ENCODE assay signal across 1 cellular context in genomic region chr1:38105267-38105666, GRCh38.
TF ChIP-seq lines count a peak whose summit lies in the region.

No MANE protein-coding gene starts in this region.

TF ChIP-seq in K562, 482 proteins besides CTCF, POLR2A, EP300 and RAD21 (continued from another document):
- peak in 1 of 2 experiments; percentile 85; a peak in 1 of 4 replicates for TF ChIP-seq ZNF318 (IDR thresholded peaks at IDR 0.05; ENCODE audit: borderline replicate concordance in 1 of 2, low read depth in 1 of 2)
- no peak for TF ChIP-seq EZH2 (IDR thresholded peaks at IDR 0.05; ENCODE audit: borderline replicate concordance, low read depth, low read length)
- peak; percentile 43; the same call in 1 of the 2 replicates for TF ChIP-seq ARID1B (IDR thresholded peaks at IDR 0.05)
- TF ChIP-seq ESRRA (IDR thresholded peaks at IDR 0.05; ENCODE audit: borderline replicate concordance, low read depth) = peak; percentile 85; the same call in 1 of the 2 replicates
- 0 out of 2 replicates have a peak, but pooled peaks have one; percentile 27 for TF ChIP-seq EP400 (IDR thresholded peaks at IDR 0.05)
- TF ChIP-seq ATF1 (CRISPR knock-in tag; IDR thresholded peaks at IDR 0.05) = no peak
- TF ChIP-seq ATF1 (tag; IDR thresholded peaks at IDR 0.05) = no peak
- TF ChIP-seq ZBTB43 (CRISPR knock-in tag; IDR thresholded peaks at IDR 0.05) = no peak
- no peak for TF ChIP-seq ZNF518B (CRISPR knock-in tag; IDR thresholded peaks at IDR 0.05)
